In the genomic region with DNA sequence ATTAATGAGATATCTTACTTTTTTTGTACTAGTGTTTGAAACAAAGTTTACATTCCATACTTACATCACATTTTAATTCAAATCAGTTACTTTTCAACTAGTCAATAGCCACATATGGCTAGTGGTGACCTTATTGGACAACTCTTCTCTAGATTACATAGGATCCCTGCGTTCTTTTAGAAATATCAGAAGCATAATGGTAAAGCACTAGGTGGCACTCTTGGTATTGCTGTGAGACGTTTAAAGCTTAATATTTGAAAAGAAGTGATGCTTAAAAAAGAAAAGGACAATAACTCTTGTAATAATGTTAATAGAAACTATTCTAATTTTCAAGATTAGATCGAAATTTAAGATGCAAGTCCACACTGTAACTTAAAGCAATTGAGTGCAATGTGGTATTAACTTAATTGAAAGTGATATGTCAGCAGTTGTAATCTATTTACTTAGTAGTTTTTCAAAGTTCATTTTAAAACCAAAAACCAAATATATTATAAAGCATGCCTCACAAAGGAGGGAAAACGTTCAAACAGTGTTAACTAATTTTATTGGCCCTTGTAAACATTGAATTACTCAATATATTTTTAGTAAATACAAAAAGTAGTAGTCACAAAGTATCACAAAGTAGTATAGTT, we compare ENCODE assay signal across 9 cellular contexts.
DNase-seq lines count a peak whose midpoint lies in the region; FAIRE-seq and TF ChIP-seq lines count a peak whose summit lies in the region.
"Had no signal": no experiment of that assay in that cellular context is flagged by ENCODE, and none has a peak within 500 bp of the region (broad histone marks: within the 10 kb centered on the region; RNA-seq: fewer than 3 reads in every experiment).

No MANE protein-coding gene starts in this region.

- TF ChIP-seq CTCF in D721Med (IDR thresholded peaks at IDR 0.05; ENCODE audit: insufficient read depth, missing control alignments), result peak; percentile 50
- peak; percentile 9 for TF ChIP-seq CTCF in SU-DHL-6 (IDR thresholded peaks at IDR 0.05; ENCODE audit: insufficient read depth, low read length, poor library complexity, severe bottlenecking)
- TF ChIP-seq CTCF in colonic mucosa (IDR thresholded peaks at IDR 0.05), result no peak

- CTCF ChIA-PET in activated CD4-positive, alpha-beta memory T cell treated with anti-CD3 and anti-CD28 coated beads for 36 hours (lab: Charles Lee), result no interaction called here

- H3K4me1 Mint-ChIP-seq in T-helper 2 cell treated with Interferon-gamma antibody and Interleukin-4, amounts not matched to agents 5 μg/mL and 100 μg/mL, for 36 hours (ENCODE audit: low read depth), result no peaks in the 10 kb centered on the region
- no peaks in the 10 kb centered on the region for H3K4me1 Mint-ChIP-seq in activated CD4-positive, alpha-beta memory T cell treated with anti-CD3 and anti-CD28 coated beads for 36 hours (ENCODE audit: low read depth)

- H3K79me2 ChIP-seq in SU-DHL-6 (ENCODE audit: insufficient read depth, low read length), result no peaks in the 10 kb centered on the region

- H3K9ac ChIP-seq in SU-DHL-6 (ENCODE audit: low read length), result no peak overlapping the region
- no peak overlapping the region for H3K9ac ChIP-seq in colonic mucosa (ENCODE audit: low read depth in 2 of 2, low read length in 2 of 2)

- H3K36me3 Mint-ChIP-seq in T-helper 2 cell treated with Interferon-gamma antibody and Interleukin-4, amounts not matched to agents 5 μg/mL and 100 μg/mL, for 36 hours (ENCODE audit: low read depth), result no peaks in the 10 kb centered on the region
- H3K36me3 Mint-ChIP-seq in activated CD4-positive, alpha-beta memory T cell treated with anti-CD3 and anti-CD28 coated beads for 36 hours, result no peaks in the 10 kb centered on the region

- no peaks in the 10 kb centered on the region for H3K9me2 ChIP-seq in SU-DHL-6 (replicated peaks; ENCODE audit: insufficient read depth, low read length)

- POLR2A ChIA-PET in activated CD4-positive, alpha-beta memory T cell treated with anti-CD3 and anti-CD28 coated beads for 36 hours (lab: Charles Lee), result no interaction called here

- H3K27me3 ChIP-seq in SU-DHL-6 (ENCODE audit: low read length), result no peaks in the 10 kb centered on the region
- H3K27me3 ChIP-seq in colonic mucosa, result no peaks in the 10 kb centered on the region
- H3K27me3 ChIP-seq: gastroesophageal sphincter had no signal

- no peak overlapping the region for H3K4me3 Mint-ChIP-seq in T-helper 2 cell treated with Interferon-gamma antibody and Interleukin-4, amounts not matched to agents 5 μg/mL and 100 μg/mL, for 36 hours
- no peak overlapping the region for H3K4me3 Mint-ChIP-seq in activated CD4-positive, alpha-beta memory T cell treated with anti-CD3 and anti-CD28 coated beads for 36 hours

- no peaks in the 10 kb centered on the region for H3K4me1 ChIP-seq in colonic mucosa
- H3K4me1 ChIP-seq: gastroesophageal sphincter had no signal

- no peak for DNase-seq in D721Med (ENCODE audit: insufficient read length, low spot score)
- peak; percentile 18 for DNase-seq in HS-5 (ENCODE audit: low read depth)
- DNase-seq in left kidney (ENCODE audit: low read depth, low spot score), result peak; percentile 27
- no peak for DNase-seq in colonic mucosa
- no peak for DNase-seq in T-helper 2 cell treated with Interferon-gamma antibody and Interleukin-4, amounts not matched to agents 5 μg/mL and 100 μg/mL, for 36 hours (ENCODE audit: low spot score)
- no peak for DNase-seq in NCI-H1048 (lab: John Stamatoyannopoulos, UW)
- DNase-seq in activated CD4-positive, alpha-beta memory T cell treated with anti-CD3 and anti-CD28 coated beads for 36 hours, result no peak

- no peak overlapping the region for H3K27ac Mint-ChIP-seq in T-helper 2 cell treated with Interferon-gamma antibody and Interleukin-4, amounts not matched to agents 5 μg/mL and 100 μg/mL, for 36 hours
- no peak overlapping the region for H3K27ac Mint-ChIP-seq in activated CD4-positive, alpha-beta memory T cell treated with anti-CD3 and anti-CD28 coated beads for 36 hours

- no peak for FAIRE-seq in D721Med (lab: Jason Lieb, UNC)

- no peaks in the 10 kb centered on the region for H3K9me3 Mint-ChIP-seq in T-helper 2 cell treated with Interferon-gamma antibody and Interleukin-4, amounts not matched to agents 5 μg/mL and 100 μg/mL, for 36 hours
- peaks cover 4% of the 10 kb centered on the region for H3K9me3 Mint-ChIP-seq in activated CD4-positive, alpha-beta memory T cell treated with anti-CD3 and anti-CD28 coated beads for 36 hours

- intact Hi-C loops in colonic mucosa (cut with DNase I), result no loop called here
- intact Hi-C loops in activated CD4-positive, alpha-beta memory T cell treated with anti-CD3 and anti-CD28 coated beads for 36 hours (cut with micrococcal nuclease), result no loop called here

- no peaks in the 10 kb centered on the region for H3K27me3 Mint-ChIP-seq in T-helper 2 cell treated with Interferon-gamma antibody and Interleukin-4, amounts not matched to agents 5 μg/mL and 100 μg/mL, for 36 hours (ENCODE audit: low read depth)
- H3K27me3 Mint-ChIP-seq in activated CD4-positive, alpha-beta memory T cell treated with anti-CD3 and anti-CD28 coated beads for 36 hours, result no peaks in the 10 kb centered on the region

- H3K9me3 ChIP-seq in SU-DHL-6 (ENCODE audit: insufficient read depth, low read length) (no peaks in the 10 kb centered on the region), colonic mucosa (no peaks in the 10 kb centered on the region)

- H3K27ac ChIP-seq in SU-DHL-6 (ENCODE audit: low read depth, low read length), result no peak overlapping the region
- no peak overlapping the region for H3K27ac ChIP-seq in colonic mucosa
- H3K27ac ChIP-seq: gastroesophageal sphincter had no signal

- no peak overlapping the region for H2AFZ ChIP-seq in SU-DHL-6 (ENCODE audit: low read depth, low read length, severe bottlenecking)

- H4K20me1 ChIP-seq in SU-DHL-6 (ENCODE audit: low read depth, low read length), result peaks cover 6% of the 10 kb centered on the region; the same call in 1 of the 2 replicates

- no peak overlapping the region for H3K4me2 ChIP-seq in SU-DHL-6 (ENCODE audit: low read depth, low read length, poor library complexity, severe bottlenecking)

- H3K36me3 ChIP-seq in SU-DHL-6 (ENCODE audit: low read length) (no peaks in the 10 kb centered on the region), colonic mucosa (no peaks in the 10 kb centered on the region)
- H3K36me3 ChIP-seq: gastroesophageal sphincter had no signal

- no peaks in the 10 kb centered on the region for H3F3A ChIP-seq in SU-DHL-6 (ENCODE audit: insufficient read depth)

- no peak overlapping the region for H3K4me3 ChIP-seq in SU-DHL-6 (ENCODE audit: insufficient read depth, low read length, poor library complexity, severe bottlenecking)
- no peak overlapping the region for H3K4me3 ChIP-seq in colonic mucosa
- H3K4me3 ChIP-seq: gastroesophageal sphincter had no signal

Comparison
In these comparisons a context has a peak if more than half of its experiments do, and no peak if none do; other contexts are left out.
1. DNase-seq: peak in HS-5 (single experiment) and left kidney (single experiment); none in D721Med (single experiment), colonic mucosa (single experiment), T-helper 2 cell treated with Interferon-gamma antibody and Interleukin-4, amounts not matched to agents 5 μg/mL and 100 μg/mL, for 36 hours (single experiment), NCI-H1048 (single experiment) and activated CD4-positive, alpha-beta memory T cell treated with anti-CD3 and anti-CD28 coated beads for 36 hours (single experiment).